In the genomic region with DNA sequence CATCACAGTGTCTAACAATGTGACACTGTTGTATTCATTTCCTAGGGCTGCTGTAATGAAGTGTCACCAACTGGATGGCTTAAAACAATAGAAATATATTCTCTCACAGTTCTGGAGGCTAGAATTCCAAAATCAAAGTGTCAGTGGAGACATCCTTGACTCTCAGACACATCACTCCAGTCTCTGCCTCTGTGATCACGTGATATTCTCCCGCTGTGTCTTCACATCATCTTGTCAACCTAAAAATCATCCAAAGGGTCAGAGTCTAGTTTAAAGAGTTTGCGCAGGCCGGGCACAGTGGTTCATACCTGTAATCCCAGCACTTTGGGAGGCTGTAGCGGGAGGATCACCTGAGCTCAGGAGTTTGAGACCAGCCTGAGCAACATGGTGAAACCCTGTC, we compare ENCODE assay signal across 24 cellular contexts.
"Had no signal": no experiment of that assay in that cellular context is flagged by ENCODE, and none has a peak within 500 bp of the region (broad histone marks: within the 10 kb centered on the region; RNA-seq: fewer than 3 reads in every experiment).

No MANE protein-coding gene starts in this region.

- H3K27ac ChIP-seq: left ventricle myocardium inferior, neural progenitor cell, neutrophil, parathyroid adenoma, right atrium auricular region, skin epidermis, tibial nerve, uterus had no signal

- H3K4me2 ChIP-seq: neural progenitor cell had no signal

- H2AFZ ChIP-seq: neural progenitor cell, parathyroid adenoma had no signal

- H3K4me1 Mint-ChIP-seq: mesothelial cell of epicardium; nephron progenitor cell; neural progenitor cell; stimulated activated memory B cell treated with anti-CD40 and anti-IgM and Interleukin-4, amounts not matched to agents 10 μg/mL and 1 μg/mL and 100 μg/mL, for 72 hours had no signal

- H3K27me3 Mint-ChIP-seq: type B pancreatic cell had no signal

- H3K9me3 Mint-ChIP-seq: natural killer cell, type B pancreatic cell had no signal

- H3K9me3 ChIP-seq: left ventricle myocardium inferior, neutrophil, right atrium auricular region, tibial nerve, uterus had no signal

- H3K27me3 ChIP-seq: neural progenitor cell, neutrophil, right atrium auricular region, tibial nerve, uterus had no signal

- H3K79me2 ChIP-seq: parathyroid adenoma had no signal

- H3K4me3 ChIP-seq: left ventricle myocardium inferior, lung, neural progenitor cell, right atrium auricular region, skin epidermis, tibial nerve, uterus had no signal

- H3K36me3 Mint-ChIP-seq: mesothelial cell of epicardium, natural killer cell, neural progenitor cell had no signal

- H3K4me3 Mint-ChIP-seq: mesothelial cell of epicardium; naive B cell; natural killer cell; nephron progenitor cell; neural progenitor cell; stimulated activated memory B cell treated with anti-CD40 and anti-IgM and Interleukin-4, amounts not matched to agents 10 μg/mL and 1 μg/mL and 100 μg/mL, for 72 hours; stimulated activated naive CD8-positive, alpha-beta T cell treated with anti-CD3 and anti-CD28 coated beads, Interleukin-15, amount 100 ng/mL, for 72 hours; type B pancreatic cell had no signal

- DNase-seq: islet precursor cell; left ventricle myocardium inferior; mesendoderm; naive B cell; natural killer cell; nephron progenitor cell; occipital lobe; stimulated activated CD4-positive, alpha-beta T cell treated with anti-CD3 and anti-CD28 coated beads, Interleukin-2, amount 100 ng/mL, for 48 hours; stimulated activated CD4-positive, alpha-beta T cell treated with anti-CD3 and anti-CD28 coated beads, Interleukin-4, amount 100 ng/mL, for 4 hours; stimulated activated CD8-positive, alpha-beta memory T cell treated with anti-CD3 and anti-CD28 coated beads, Interleukin-4, amount 100 ng/mL, for 48 hours; stimulated activated naive CD4-positive, alpha-beta T cell treated with Interleukin-2 at 50 U/mL for 16 hours; stimulated activated naive CD8-positive, alpha-beta T cell treated with anti-CD3 and anti-CD28 coated beads, Interleukin-15, amount 100 ng/mL, for 72 hours; substantia nigra; uterus had no signal

- H3K27ac Mint-ChIP-seq: mesothelial cell of epicardium; natural killer cell; nephron progenitor cell; neural progenitor cell; stimulated activated memory B cell treated with anti-CD40 and anti-IgM and Interleukin-4, amounts not matched to agents 10 μg/mL and 1 μg/mL and 100 μg/mL, for 72 hours; type B pancreatic cell had no signal

- H3K4me1 ChIP-seq: left ventricle myocardium inferior, neural progenitor cell, parathyroid adenoma, right atrium auricular region, tibial nerve, uterus had no signal

- H3K36me3 ChIP-seq: left ventricle myocardium inferior, neural progenitor cell, neutrophil, right atrium auricular region, tibial nerve, uterus had no signal

- H3K9ac ChIP-seq: neural progenitor cell, parathyroid adenoma had no signal

- ATAC-seq: natural killer cell; stimulated activated memory B cell treated with anti-CD40 and anti-IgM and Interleukin-4, amounts not matched to agents 10 μg/mL and 1 μg/mL and 100 μg/mL, for 72 hours had no signal
